ENCODE assay signal across 2 cellular contexts in the genomic region with DNA sequence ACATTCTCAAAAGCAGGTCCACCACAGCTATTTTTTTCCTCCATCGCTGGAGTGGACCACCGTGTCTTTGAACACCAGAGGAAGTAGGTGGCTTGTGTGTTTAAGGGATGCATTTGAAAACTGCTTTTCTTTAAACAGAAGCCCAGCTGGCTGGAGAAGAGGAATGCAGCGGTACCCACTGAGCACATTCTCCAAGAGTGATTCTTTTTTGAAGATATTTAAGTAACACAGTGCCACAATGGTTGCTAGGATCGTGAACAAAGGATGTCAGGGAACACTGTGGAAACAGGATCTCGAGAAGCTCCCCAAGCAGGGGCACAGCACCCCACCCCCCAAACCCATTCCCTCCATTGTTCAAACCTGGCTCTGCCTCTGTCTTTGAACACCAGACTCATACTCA.
TF ChIP-seq lines count a peak whose summit lies in the region.

No MANE protein-coding gene starts in this region.

TF ChIP-seq in GM23338, 12 proteins besides CTCF, POLR2A, EP300 and RAD21 (continues in another document):
- TF ChIP-seq, protein P1, sequence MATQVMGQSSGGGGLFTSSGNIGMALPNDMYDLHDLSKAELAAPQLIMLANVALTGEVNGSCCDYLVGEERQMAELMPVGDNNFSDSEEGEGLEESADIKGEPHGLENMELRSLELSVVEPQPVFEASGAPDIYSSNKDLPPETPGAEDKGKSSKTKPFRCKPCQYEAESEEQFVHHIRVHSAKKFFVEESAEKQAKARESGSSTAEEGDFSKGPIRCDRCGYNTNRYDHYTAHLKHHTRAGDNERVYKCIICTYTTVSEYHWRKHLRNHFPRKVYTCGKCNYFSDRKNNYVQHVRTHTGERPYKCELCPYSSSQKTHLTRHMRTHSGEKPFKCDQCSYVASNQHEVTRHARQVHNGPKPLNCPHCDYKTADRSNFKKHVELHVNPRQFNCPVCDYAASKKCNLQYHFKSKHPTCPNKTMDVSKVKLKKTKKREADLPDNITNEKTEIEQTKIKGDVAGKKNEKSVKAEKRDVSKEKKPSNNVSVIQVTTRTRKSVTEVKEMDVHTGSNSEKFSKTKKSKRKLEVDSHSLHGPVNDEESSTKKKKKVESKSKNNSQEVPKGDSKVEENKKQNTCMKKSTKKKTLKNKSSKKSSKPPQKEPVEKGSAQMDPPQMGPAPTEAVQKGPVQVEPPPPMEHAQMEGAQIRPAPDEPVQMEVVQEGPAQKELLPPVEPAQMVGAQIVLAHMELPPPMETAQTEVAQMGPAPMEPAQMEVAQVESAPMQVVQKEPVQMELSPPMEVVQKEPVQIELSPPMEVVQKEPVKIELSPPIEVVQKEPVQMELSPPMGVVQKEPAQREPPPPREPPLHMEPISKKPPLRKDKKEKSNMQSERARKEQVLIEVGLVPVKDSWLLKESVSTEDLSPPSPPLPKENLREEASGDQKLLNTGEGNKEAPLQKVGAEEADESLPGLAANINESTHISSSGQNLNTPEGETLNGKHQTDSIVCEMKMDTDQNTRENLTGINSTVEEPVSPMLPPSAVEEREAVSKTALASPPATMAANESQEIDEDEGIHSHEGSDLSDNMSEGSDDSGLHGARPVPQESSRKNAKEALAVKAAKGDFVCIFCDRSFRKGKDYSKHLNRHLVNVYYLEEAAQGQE (IDR thresholded peaks at IDR 0.05; ENCODE audit: unreplicated experiment), result no peak
- TF ChIP-seq POLR2AphosphoS5 (IDR thresholded peaks at IDR 0.05; ENCODE audit: low read depth), result no peak
- no peak for TF ChIP-seq ZNF114 (CRISPR knock-in tag; IDR thresholded peaks at IDR 0.05)
- TF ChIP-seq, protein P2, sequence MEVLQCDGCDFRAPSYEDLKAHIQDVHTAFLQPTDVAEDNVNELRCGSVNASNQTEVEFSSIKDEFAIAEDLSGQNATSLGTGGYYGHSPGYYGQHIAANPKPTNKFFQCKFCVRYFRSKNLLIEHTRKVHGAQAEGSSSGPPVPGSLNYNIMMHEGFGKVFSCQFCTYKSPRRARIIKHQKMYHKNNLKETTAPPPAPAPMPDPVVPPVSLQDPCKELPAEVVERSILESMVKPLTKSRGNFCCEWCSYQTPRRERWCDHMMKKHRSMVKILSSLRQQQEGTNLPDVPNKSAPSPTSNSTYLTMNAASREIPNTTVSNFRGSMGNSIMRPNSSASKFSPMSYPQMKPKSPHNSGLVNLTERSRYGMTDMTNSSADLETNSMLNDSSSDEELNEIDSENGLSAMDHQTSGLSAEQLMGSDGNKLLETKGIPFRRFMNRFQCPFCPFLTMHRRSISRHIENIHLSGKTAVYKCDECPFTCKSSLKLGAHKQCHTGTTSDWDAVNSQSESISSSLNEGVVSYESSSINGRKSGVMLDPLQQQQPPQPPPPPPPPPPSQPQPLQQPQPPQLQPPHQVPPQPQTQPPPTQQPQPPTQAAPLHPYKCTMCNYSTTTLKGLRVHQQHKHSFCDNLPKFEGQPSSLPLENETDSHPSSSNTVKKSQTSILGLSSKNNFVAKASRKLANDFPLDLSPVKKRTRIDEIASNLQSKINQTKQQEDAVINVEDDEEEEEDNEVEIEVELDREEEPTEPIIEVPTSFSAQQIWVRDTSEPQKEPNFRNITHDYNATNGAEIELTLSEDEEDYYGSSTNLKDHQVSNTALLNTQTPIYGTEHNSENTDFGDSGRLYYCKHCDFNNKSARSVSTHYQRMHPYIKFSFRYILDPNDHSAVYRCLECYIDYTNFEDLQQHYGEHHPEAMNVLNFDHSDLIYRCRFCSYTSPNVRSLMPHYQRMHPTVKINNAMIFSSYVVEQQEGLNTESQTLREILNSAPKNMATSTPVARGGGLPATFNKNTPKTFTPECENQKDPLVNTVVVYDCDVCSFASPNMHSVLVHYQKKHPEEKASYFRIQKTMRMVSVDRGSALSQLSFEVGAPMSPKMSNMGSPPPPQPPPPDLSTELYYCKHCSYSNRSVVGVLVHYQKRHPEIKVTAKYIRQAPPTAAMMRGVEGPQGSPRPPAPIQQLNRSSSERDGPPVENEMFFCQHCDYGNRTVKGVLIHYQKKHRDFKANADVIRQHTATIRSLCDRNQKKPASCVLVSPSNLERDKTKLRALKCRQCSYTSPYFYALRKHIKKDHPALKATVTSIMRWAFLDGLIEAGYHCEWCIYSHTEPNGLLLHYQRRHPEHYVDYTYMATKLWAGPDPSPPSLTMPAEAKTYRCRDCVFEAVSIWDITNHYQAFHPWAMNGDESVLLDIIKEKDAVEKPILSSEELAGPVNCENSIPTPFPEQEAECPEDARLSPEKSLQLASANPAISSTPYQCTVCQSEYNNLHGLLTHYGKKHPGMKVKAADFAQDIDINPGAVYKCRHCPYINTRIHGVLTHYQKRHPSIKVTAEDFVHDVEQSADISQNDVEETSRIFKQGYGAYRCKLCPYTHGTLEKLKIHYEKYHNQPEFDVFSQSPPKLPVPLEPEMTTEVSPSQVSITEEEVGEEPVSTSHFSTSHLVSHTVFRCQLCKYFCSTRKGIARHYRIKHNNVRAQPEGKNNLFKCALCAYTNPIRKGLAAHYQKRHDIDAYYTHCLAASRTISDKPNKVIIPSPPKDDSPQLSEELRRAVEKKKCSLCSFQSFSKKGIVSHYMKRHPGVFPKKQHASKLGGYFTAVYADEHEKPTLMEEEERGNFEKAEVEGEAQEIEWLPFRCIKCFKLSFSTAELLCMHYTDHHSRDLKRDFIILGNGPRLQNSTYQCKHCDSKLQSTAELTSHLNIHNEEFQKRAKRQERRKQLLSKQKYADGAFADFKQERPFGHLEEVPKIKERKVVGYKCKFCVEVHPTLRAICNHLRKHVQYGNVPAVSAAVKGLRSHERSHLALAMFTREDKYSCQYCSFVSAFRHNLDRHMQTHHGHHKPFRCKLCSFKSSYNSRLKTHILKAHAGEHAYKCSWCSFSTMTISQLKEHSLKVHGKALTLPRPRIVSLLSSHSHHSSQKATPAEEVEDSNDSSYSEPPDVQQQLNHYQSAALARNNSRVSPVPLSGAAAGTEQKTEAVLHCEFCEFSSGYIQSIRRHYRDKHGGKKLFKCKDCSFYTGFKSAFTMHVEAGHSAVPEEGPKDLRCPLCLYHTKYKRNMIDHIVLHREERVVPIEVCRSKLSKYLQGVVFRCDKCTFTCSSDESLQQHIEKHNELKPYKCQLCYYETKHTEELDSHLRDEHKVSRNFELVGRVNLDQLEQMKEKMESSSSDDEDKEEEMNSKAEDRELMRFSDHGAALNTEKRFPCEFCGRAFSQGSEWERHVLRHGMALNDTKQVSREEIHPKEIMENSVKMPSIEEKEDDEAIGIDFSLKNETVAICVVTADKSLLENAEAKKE (CRISPR knock-in tag; IDR thresholded peaks at IDR 0.05), result no peak
- TF ChIP-seq EZH2 (IDR thresholded peaks at IDR 0.05; ENCODE audit: low read depth, unreplicated experiment), result no peak
- no peak for TF ChIP-seq ETS1 (IDR thresholded peaks at IDR 0.05)
- TF ChIP-seq CREB1 (CRISPR knock-in tag; IDR thresholded peaks at IDR 0.05; ENCODE audit: low read depth), result no peak
- no peak for TF ChIP-seq NANOG (IDR thresholded peaks at IDR 0.05; ENCODE audit: borderline replicate concordance)
- TF ChIP-seq ZNF331 (CRISPR knock-in tag; IDR thresholded peaks at IDR 0.05; ENCODE audit: low read depth), result no peak
- no peak for TF ChIP-seq JUNB (IDR thresholded peaks at IDR 0.05; ENCODE audit: unreplicated experiment)

TF ChIP-seq in HepG2, 621 proteins besides CTCF, POLR2A, EP300 and RAD21:
- TF ChIP-seq, protein P3, sequence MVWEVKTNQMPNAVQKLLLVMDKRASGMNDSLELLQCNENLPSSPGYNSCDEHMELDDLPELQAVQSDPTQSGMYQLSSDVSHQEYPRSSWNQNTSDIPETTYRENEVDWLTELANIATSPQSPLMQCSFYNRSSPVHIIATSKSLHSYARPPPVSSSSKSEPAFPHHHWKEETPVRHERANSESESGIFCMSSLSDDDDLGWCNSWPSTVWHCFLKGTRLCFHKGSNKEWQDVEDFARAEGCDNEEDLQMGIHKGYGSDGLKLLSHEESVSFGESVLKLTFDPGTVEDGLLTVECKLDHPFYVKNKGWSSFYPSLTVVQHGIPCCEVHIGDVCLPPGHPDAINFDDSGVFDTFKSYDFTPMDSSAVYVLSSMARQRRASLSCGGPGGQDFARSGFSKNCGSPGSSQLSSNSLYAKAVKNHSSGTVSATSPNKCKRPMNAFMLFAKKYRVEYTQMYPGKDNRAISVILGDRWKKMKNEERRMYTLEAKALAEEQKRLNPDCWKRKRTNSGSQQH (CRISPR knock-in tag; IDR thresholded peaks at IDR 0.05; ENCODE audit: low read depth), result no peak
- no peak for TF ChIP-seq ZNF776 (CRISPR knock-in tag; IDR thresholded peaks at IDR 0.05)
- TF ChIP-seq NR2F1 (CRISPR knock-in tag; IDR thresholded peaks at IDR 0.05), result no peak
- TF ChIP-seq, protein P4, sequence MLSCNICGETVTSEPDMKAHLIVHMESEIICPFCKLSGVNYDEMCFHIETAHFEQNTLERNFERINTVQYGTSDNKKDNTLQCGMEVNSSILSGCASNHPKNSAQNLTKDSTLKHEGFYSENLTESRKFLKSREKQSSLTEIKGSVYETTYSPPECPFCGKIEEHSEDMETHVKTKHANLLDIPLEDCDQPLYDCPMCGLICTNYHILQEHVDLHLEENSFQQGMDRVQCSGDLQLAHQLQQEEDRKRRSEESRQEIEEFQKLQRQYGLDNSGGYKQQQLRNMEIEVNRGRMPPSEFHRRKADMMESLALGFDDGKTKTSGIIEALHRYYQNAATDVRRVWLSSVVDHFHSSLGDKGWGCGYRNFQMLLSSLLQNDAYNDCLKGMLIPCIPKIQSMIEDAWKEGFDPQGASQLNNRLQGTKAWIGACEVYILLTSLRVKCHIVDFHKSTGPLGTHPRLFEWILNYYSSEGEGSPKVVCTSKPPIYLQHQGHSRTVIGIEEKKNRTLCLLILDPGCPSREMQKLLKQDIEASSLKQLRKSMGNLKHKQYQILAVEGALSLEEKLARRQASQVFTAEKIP (CRISPR knock-in tag; IDR thresholded peaks at IDR 0.05; ENCODE audit: borderline replicate concordance), result no peak
- no peak for TF ChIP-seq ZNF383 (CRISPR knock-in tag; IDR thresholded peaks at IDR 0.05; ENCODE audit: borderline replicate concordance)
- no peak for TF ChIP-seq ZFAT (CRISPR knock-in tag; conservative IDR thresholded peaks at IDR 0.05)
- TF ChIP-seq ZEB1 (IDR thresholded peaks at IDR 0.05; ENCODE audit: insufficient replicate concordance, low read depth), result no peak
- TF ChIP-seq MIXL1 (CRISPR knock-in tag; IDR thresholded peaks at IDR 0.05), result no peak
- TF ChIP-seq MEF2D (CRISPR knock-in tag; IDR thresholded peaks at IDR 0.05), result no peak
- no peak for TF ChIP-seq ZNF343 (CRISPR knock-in tag; IDR thresholded peaks at IDR 0.05)
- no peak for TF ChIP-seq SNAPC2 (CRISPR knock-in tag; IDR thresholded peaks at IDR 0.05)
- TF ChIP-seq ZNF639 (CRISPR knock-in tag; conservative IDR thresholded peaks at IDR 0.05), result no peak
- TF ChIP-seq HMG20B (CRISPR knock-in tag; conservative IDR thresholded peaks at IDR 0.05), result no peak
- TF ChIP-seq AHR (CRISPR knock-in tag; IDR thresholded peaks at IDR 0.05), result no peak
- no peak for TF ChIP-seq TCF12 (IDR thresholded peaks at IDR 0.05)
- TF ChIP-seq TCF12 (CRISPR knock-in tag; IDR thresholded peaks at IDR 0.05), result no peak
- TF ChIP-seq ZNF275 (CRISPR knock-in tag; IDR thresholded peaks at IDR 0.05; ENCODE audit: borderline replicate concordance), result no peak
- no peak for TF ChIP-seq MIER3 (CRISPR knock-in tag; IDR thresholded peaks at IDR 0.05; ENCODE audit: borderline replicate concordance)
- TF ChIP-seq TBL1XR1 (IDR thresholded peaks at IDR 0.05; ENCODE audit: borderline replicate concordance, low read length, partially characterized antibody), result no peak
- no peak for TF ChIP-seq YEATS4 (CRISPR knock-in tag; IDR thresholded peaks at IDR 0.05; ENCODE audit: borderline replicate concordance)
